1 cellular context compared by ENCODE assay signal in the genomic region with DNA sequence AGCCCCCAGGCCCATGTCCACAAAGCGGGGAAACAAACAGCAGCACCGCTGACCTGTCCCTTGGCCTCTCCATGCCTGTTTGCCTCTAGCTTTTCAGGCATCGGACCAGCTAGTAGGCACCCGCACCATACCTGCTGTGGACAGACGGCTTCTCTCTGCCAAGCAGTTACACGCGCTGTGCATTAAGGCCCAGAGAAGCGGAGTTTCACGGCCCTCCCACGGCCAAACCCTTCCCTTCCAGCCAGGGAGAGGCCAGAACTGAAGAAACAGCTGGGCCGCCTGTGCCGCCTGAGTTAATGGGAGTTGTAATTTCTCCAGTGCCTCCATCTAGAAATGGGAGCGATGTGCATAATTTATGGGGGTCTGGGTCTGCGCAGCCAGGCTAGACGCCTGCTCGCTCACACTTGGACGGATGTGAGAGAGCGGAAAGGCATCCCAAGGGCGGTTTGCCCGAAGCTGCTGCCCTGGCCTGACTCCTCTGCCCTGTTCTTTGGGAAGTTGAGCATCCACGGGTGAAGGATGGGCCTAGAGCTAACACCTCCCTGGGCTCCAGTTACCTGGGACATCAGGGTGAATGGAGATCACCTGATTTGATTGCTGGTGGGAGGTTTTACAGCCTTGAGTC.
TF ChIP-seq lines count a peak whose summit lies in the region.

No MANE protein-coding gene starts in this region.

TF ChIP-seq in K562, 482 proteins besides CTCF, POLR2A, EP300 and RAD21 (continued from another document):
- TF ChIP-seq RBM17 (IDR thresholded peaks at IDR 0.05; ENCODE audit: borderline replicate concordance, low read depth, low read length) (no peak), MLLT1 (IDR thresholded peaks at IDR 0.05) (no peak), DEAF1 (CRISPR knock-in tag; IDR thresholded peaks at IDR 0.05) (no peak)
